Comparison of ENCODE assay signal across 15 cellular contexts in genomic region chrX:39398973-39399268, GRCh38.
A peak's percentile ranks its signal among the peaks of the same experiment; 100 is the strongest.
DNase-seq lines count a peak whose midpoint lies in the region; ATAC-seq, FAIRE-seq and TF ChIP-seq lines count a peak whose summit lies in the region.
"Had no signal": no experiment of that assay in that cellular context is flagged by ENCODE, and none has a peak within 500 bp of the region (broad histone marks: within the 10 kb centered on the region; RNA-seq: fewer than 3 reads in every experiment).

No MANE protein-coding gene starts in this region.

- H3K4me1 ChIP-seq in endothelial cell of umbilical vein (ENCODE audit: control insufficient read depth, extremely low read depth, insufficient read depth, low read length) (no peaks in the 10 kb centered on the region), stomach smooth muscle (ENCODE audit: control insufficient read depth, insufficient read depth, low read length) (peaks cover 9% of the 10 kb centered on the region)

- no TSS peak for BruUV-seq in endothelial cell of umbilical vein (replicated peaks; lab: Mats Ljungman, UMichigan)

- H3K36me3 ChIP-seq in endothelial cell of umbilical vein (ENCODE audit: control insufficient read depth in 2 of 2, extremely low read depth in 1 of 2, insufficient read depth in 2 of 2, low read length in 2 of 2): no peaks in the 10 kb centered on the region
- H3K36me3 ChIP-seq in stomach smooth muscle (ENCODE audit: control insufficient read depth in 2 of 2, insufficient read depth in 2 of 2, low read length in 2 of 2): no peaks in the 10 kb centered on the region

- H3K9me3 ChIP-seq in endothelial cell of umbilical vein (replicated peaks; ENCODE audit: control insufficient read depth, insufficient read depth, low read length) (no peaks in the 10 kb centered on the region), stomach smooth muscle (ENCODE audit: control insufficient read depth in 2 of 2, low read length in 2 of 2) (no peaks in the 10 kb centered on the region)

- intact Hi-C loops in endothelial cell of umbilical vein (cut with micrococcal nuclease): no loop called here

- H3K4me2 ChIP-seq in endothelial cell of umbilical vein (ENCODE audit: insufficient read depth, low read length): no peak overlapping the region
- H3K4me2 ChIP-seq: PC-9 had no signal

- POLR2A ChIA-PET in endothelial cell of umbilical vein (lab: Charles Lee): no interaction called here

- H4K20me1 ChIP-seq in endothelial cell of umbilical vein (replicated peaks; ENCODE audit: control insufficient read depth, extremely low read depth, insufficient read depth, low read length): no peaks in the 10 kb centered on the region

- TF ChIP-seq POLR2A in endothelial cell of umbilical vein (IDR thresholded peaks at IDR 0.05; ENCODE audit: low read depth, low read length): no peak

- H3K27me3 ChIP-seq in endothelial cell of umbilical vein (ENCODE audit: control insufficient read depth in 2 of 2, insufficient read depth in 2 of 2, low read length in 2 of 2) (no peaks in the 10 kb centered on the region), stomach smooth muscle (ENCODE audit: control insufficient read depth in 1 of 2, insufficient read depth in 2 of 2, low read length in 2 of 2) (peaks cover 0 to 11% of the 10 kb centered on the region in 2 donors)

- H3K9ac ChIP-seq in endothelial cell of umbilical vein (replicated peaks; ENCODE audit: extremely low read depth, insufficient read depth, low read length) (no peak overlapping the region), stomach smooth muscle (ENCODE audit: low read length in 2 of 2) (no peak overlapping the region)

- ATAC-seq in GM21825 (IDR thresholded peaks at IDR 0.05; ENCODE audit: unreplicated experiment): no peak
- ATAC-seq: GM12878 had no signal

- no peak overlapping the region for H2AFZ ChIP-seq in endothelial cell of umbilical vein (ENCODE audit: low read depth, low read length)
- H2AFZ ChIP-seq: PC-9 had no signal

- TF ChIP-seq CTCF in endothelial cell of umbilical vein (IDR thresholded peaks at IDR 0.05; ENCODE audit: extremely low read depth in 1 of 2, insufficient read depth in 1 of 2, low read depth in 1 of 2, low read length in 2 of 2): no peak

- H3K79me2 ChIP-seq in endothelial cell of umbilical vein (ENCODE audit: control insufficient read depth, insufficient read depth, low read length): no peaks in the 10 kb centered on the region

- DNase-seq in COLO668 (lab: John Stamatoyannopoulos, UW; ENCODE audit: unreplicated experiment) (peak; percentile 2), H4 (ENCODE audit: low spot score) (peak; percentile 42), endothelial cell of umbilical vein (ENCODE audit: low read depth, low spot score) (peak; percentile 4), amniotic stem cell (lab: John Stamatoyannopoulos, UW) (no peak), NOMO-1 treated with dmso at 0.1 percent for 144 hours (lab: John Stamatoyannopoulos, UW; ENCODE audit: unreplicated experiment) (no peak)
- DNase-seq: C1 segment of cervical spinal cord, NCI-H1436, NCI-H345, NCI-H526 treated with DMSO at 0.1 percent for 48 hours, PC-9 had no signal

- dilution Hi-C loops in endothelial cell of umbilical vein (cut with MboI; ENCODE audit: extremely low pct_ligation_motif_present, low sequenced_read_pairs): no loop called here

- CTCF ChIA-PET in endothelial cell of umbilical vein (lab: Charles Lee): no interaction called here

- no peaks in the 10 kb centered on the region for H3K9me1 ChIP-seq in endothelial cell of umbilical vein (replicated peaks; ENCODE audit: control insufficient read depth, extremely low read depth, insufficient read depth, low read length)

- no peak overlapping the region for H3K4me3 ChIP-seq in endothelial cell of umbilical vein (replicated peaks in 1 of 3; ENCODE audit: insufficient read depth in 1 of 3, low read depth in 1 of 3, low read length in 3 of 3)
- peak overlapping the region in 1 of 2 donors; percentile 44 for H3K4me3 ChIP-seq in stomach smooth muscle (ENCODE audit: low read length in 2 of 2)
- H3K4me3 ChIP-seq: GM12878, PC-9 had no signal

- no peak for FAIRE-seq in endothelial cell of umbilical vein (lab: Jason Lieb, UNC)
- FAIRE-seq: GM12878, GM18507, HTR-8/SVneo had no signal

- H3K27ac ChIP-seq in endothelial cell of umbilical vein (ENCODE audit: insufficient read depth, low read depth, low read length) (no peak overlapping the region), stomach smooth muscle (ENCODE audit: low read length) (peak overlapping the region; percentile 37)
- H3K27ac ChIP-seq: PC-9 had no signal

TF ChIP-seq in endothelial cell of umbilical vein, 7 proteins besides CTCF, POLR2A, EP300 and RAD21:
- no peak for TF ChIP-seq MYC (IDR thresholded peaks at IDR 0.05; ENCODE audit: low read depth, low read length)
- TF ChIP-seq POLR2AphosphoS5 (IDR thresholded peaks at IDR 0.05; ENCODE audit: insufficient read depth, low read depth, low read length): no peak
- no peak for TF ChIP-seq GATA2 (IDR thresholded peaks at IDR 0.05; ENCODE audit: insufficient read depth, insufficient read length, low read depth, low read length)
- TF ChIP-seq JUN (IDR thresholded peaks at IDR 0.05; ENCODE audit: borderline replicate concordance, insufficient read depth, insufficient read length, low read depth): no peak
- TF ChIP-seq, protein P1, sequence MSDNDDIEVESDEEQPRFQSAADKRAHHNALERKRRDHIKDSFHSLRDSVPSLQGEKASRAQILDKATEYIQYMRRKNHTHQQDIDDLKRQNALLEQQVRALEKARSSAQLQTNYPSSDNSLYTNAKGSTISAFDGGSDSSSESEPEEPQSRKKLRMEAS (IDR thresholded peaks at IDR 0.05; ENCODE audit: insufficient read depth, insufficient read length): no peak
- no peak for TF ChIP-seq FOS (IDR thresholded peaks at IDR 0.05; ENCODE audit: borderline replicate concordance, insufficient read depth, low read length)
- TF ChIP-seq EZH2 (IDR thresholded peaks at IDR 0.05; ENCODE audit: borderline replicate concordance, low read depth, low read length, severe bottlenecking): no peak

Comparison
In these comparisons a context has a peak if more than half of its experiments do, and no peak if none do; other contexts are left out.
1. DNase-seq: peak in COLO668 (single experiment), H4 (single experiment) and endothelial cell of umbilical vein (single experiment); none in amniotic stem cell (single experiment) and NOMO-1 treated with dmso at 0.1 percent for 144 hours (single experiment).